ENCODE assay signal across 1 cellular context in the genomic region with DNA sequence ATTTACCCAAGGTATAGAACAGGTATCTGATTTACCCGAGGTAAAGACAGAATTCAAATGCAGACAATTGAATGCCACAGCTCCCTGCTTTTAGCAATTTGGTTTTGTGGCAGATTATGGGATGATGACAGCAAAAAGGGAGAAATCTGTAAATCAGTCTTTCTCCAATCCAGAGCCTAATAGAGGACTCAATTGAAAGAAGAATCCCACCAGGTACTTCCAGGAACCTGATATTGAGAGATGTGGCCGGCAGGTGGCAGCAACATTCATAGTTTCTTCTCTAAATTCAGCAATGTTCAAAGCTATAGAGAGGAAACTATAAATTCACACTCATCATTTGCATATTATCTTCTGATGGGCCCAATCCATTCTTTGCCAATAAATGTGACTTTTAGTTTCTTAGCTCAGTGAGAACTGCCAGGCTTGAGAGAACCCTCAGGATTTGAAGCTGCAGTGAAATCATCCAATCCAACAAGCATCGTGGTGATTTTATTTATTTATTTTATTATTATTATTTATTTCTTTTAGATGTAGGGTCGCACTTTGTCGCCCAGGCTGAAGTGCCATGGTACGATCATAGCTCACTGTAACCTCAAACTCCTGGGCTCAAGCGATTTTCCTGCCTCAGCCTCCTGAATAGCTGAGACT.
TF ChIP-seq lines count a peak whose summit lies in the region.

No MANE protein-coding gene starts in this region.

TF ChIP-seq in HepG2, 621 proteins besides CTCF, POLR2A, EP300 and RAD21 (continued from another document):
- TF ChIP-seq STAG1 (CRISPR knock-in tag; IDR thresholded peaks at IDR 0.05) (peak; percentile 47), ZNF558 (CRISPR knock-in tag; IDR thresholded peaks at IDR 0.05; ENCODE audit: borderline replicate concordance) (no peak), SMC3 (IDR thresholded peaks at IDR 0.05; ENCODE audit: low read length) (peak; percentile 62)
TF ChIP-seq in HepG2: peak in this region for 3.
